In the genomic region with DNA sequence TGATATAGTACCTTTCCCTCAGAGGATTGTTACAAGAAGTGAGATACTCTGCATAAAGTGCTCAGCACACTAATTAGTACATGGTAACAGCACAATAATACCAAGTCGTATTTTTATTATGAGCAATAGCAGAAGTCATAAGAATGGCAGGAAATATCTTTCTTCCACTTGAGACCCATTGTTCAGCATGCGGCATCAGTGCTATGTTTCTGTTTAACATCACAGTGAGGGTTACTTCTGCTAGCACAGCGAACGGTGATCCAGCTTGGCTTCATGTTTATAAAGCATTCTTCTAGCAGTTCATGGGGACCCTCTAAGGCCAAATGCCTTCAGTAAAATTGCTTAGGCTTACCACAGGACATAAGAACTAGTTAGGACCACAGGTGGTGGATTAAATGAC, we compare ENCODE assay signal across 1 cellular context.
TF ChIP-seq lines count a peak whose summit lies in the region.

No MANE protein-coding gene starts in this region.

TF ChIP-seq in WTC11, 78 proteins besides CTCF, POLR2A, EP300 and RAD21 (continued from another document):
- TF ChIP-seq, protein P1, sequence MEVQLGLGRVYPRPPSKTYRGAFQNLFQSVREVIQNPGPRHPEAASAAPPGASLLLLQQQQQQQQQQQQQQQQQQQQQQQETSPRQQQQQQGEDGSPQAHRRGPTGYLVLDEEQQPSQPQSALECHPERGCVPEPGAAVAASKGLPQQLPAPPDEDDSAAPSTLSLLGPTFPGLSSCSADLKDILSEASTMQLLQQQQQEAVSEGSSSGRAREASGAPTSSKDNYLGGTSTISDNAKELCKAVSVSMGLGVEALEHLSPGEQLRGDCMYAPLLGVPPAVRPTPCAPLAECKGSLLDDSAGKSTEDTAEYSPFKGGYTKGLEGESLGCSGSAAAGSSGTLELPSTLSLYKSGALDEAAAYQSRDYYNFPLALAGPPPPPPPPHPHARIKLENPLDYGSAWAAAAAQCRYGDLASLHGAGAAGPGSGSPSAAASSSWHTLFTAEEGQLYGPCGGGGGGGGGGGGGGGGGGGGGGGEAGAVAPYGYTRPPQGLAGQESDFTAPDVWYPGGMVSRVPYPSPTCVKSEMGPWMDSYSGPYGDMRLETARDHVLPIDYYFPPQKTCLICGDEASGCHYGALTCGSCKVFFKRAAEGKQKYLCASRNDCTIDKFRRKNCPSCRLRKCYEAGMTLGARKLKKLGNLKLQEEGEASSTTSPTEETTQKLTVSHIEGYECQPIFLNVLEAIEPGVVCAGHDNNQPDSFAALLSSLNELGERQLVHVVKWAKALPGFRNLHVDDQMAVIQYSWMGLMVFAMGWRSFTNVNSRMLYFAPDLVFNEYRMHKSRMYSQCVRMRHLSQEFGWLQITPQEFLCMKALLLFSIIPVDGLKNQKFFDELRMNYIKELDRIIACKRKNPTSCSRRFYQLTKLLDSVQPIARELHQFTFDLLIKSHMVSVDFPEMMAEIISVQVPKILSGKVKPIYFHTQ (CRISPR knock-in tag; IDR thresholded peaks at IDR 0.05) = no peak
- no peak for TF ChIP-seq ZNF263 (CRISPR knock-in tag; IDR thresholded peaks at IDR 0.05; ENCODE audit: low read depth)
